In the genomic region with DNA sequence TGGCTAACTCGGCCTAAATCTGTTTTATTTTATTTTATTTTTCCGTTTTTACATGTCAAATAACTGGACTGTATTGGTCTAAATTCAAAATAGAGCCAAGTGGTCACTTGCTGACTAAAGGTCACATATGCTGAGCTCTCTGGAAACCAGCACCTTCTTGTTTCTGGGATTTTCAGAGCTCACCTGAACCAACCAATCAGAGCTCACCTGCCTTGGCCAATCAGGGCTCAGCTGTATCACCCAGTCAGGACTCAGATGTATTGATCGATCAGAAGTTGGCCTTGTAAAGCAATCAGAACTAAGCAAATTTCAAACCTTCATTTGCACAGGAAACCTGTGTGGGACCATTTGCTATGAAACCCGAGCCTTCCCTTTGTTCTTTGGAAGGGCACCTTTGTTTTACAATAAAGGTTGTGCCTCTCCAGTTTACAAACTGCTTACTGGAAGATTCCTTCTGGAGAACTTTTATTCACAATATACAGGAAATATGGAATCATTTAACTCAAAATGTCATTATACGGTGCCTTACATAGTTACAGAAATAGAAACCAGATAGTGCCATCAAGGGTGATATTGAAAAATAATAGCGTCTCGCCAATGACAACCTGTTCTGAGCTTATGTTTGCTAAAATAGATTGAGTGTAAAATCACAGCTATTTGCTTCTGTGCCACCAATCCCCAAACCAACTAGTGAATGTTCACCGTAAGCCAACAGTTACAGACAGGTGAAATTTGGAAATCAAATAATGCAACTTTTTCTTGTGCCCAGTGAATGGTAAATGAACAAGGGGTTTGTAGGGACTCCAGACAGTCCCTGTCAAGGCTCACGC, we compare ENCODE assay signal across 8 cellular contexts. TPM values are rescaled to one million over a fixed set of nuclear protein-coding genes. Genes with fewer than 3 reads are reported as not detected.
DNase-seq lines count a peak whose midpoint lies in the region; ATAC-seq and TF ChIP-seq lines count a peak whose summit lies in the region.

No MANE protein-coding gene starts in this region.

- CTCF ChIA-PET in Calu3 (lab: Charles Lee): interaction anchor here (0.6 to 1.9 kb wide), 4 partner anchors 18 to 502 kb away, joined by 3 to 9 read pairs (median 4); no protein-coding TSS in a partner anchor

- H3K36me3 Mint-ChIP-seq in Calu3 (ENCODE audit: insufficient read depth, unreplicated experiment) (peaks cover 21% of the 10 kb centered on the region), naive B cell (no peaks in the 10 kb centered on the region)

- in situ Hi-C loops in brain microvascular endothelial cell (cut with HindIII; ENCODE audit: low pct_ligation_motif_present, low sequenced_read_pairs): no loop called here

- TF ChIP-seq CTCF in Calu3 (IDR thresholded peaks at IDR 0.05; ENCODE audit: unreplicated experiment) (no peak), brain microvascular endothelial cell (IDR thresholded peaks at IDR 0.05; ENCODE audit: low read depth, low read length, missing control alignments) (no peak)

- H3K4me1 Mint-ChIP-seq in Calu3 (ENCODE audit: low read depth, unreplicated experiment): peaks cover 22% of the 10 kb centered on the region
- H3K4me1 Mint-ChIP-seq in naive B cell: peaks cover 19 to 22% (median 22%) of the 10 kb centered on the region in 3 donors

- H3K4me3 Mint-ChIP-seq in Calu3 (ENCODE audit: low read depth, unreplicated experiment) (peak overlapping the region; percentile 41), naive B cell (peak overlapping the region; percentile 69 to 87 (median 82))

- no peaks in the 10 kb centered on the region for H3K9me3 Mint-ChIP-seq in Calu3 (ENCODE audit: low read depth, unreplicated experiment)
- H3K9me3 Mint-ChIP-seq in naive B cell: no peaks in the 10 kb centered on the region

- H3K36me3 ChIP-seq in brain microvascular endothelial cell (replicated peaks): no peaks in the 10 kb centered on the region

- BruUV-seq in Calu3 (replicated peaks; lab: Mats Ljungman, UMichigan): no TSS peak

- DNase-seq in Calu3 (peak; percentile 52), brain microvascular endothelial cell (no peak), naive B cell (no peak), MV-4-11 (lab: John Stamatoyannopoulos, UW) (no peak)
- no peak for DNase-seq in Jurkat, Clone E6-1 (ENCODE audit: low read depth, low spot score)
- no peak for DNase-seq in stimulated activated CD4-positive, alpha-beta T cell treated with anti-CD3 and anti-CD28 coated beads, Interleukin-2, amount 100 ng/mL, for 48 hours

- no peaks in the 10 kb centered on the region for H3K27me3 ChIP-seq in brain microvascular endothelial cell (replicated peaks)

- no peaks in the 10 kb centered on the region for H3K27me3 Mint-ChIP-seq in Calu3 (ENCODE audit: unreplicated experiment)
- no peaks in the 10 kb centered on the region for H3K27me3 Mint-ChIP-seq in naive B cell

- ATAC-seq in naive B cell (ENCODE audit: low read depth in 2 of 2): no peak
- ATAC-seq in HG03097 (IDR thresholded peaks at IDR 0.05; ENCODE audit: low FRiP score, unreplicated experiment): no peak
- ATAC-seq in GM21786 (IDR thresholded peaks at IDR 0.05; ENCODE audit: unreplicated experiment): no peak

- H3K27ac Mint-ChIP-seq in Calu3 (ENCODE audit: unreplicated experiment) (peak overlapping the region; percentile 77), naive B cell (peak overlapping the region in 5 of 6 donors; percentile 28 to 70 (median 44))

- H3K4me3 ChIP-seq in Jurkat, Clone E6-1 (ENCODE audit: low read length): peak overlapping the region; percentile 37
- H3K4me3 ChIP-seq in brain microvascular endothelial cell (ENCODE audit: low read depth, low read length): peak overlapping the region; percentile 40

- H3K27ac ChIP-seq in brain microvascular endothelial cell: no peak overlapping the region

- intact Hi-C loops in Calu3 (cut with micrococcal nuclease; ENCODE audit: unreplicated experiment): no loop called here

RNA-seq across cellular contexts. Expression of a gene that starts 17.3 kb away (rescaled TPM):
- 58.7 and 64.5 TPM in 2 replicates for total RNA-seq in Calu3 (2022)
- 69.3 TPM for polyA plus RNA-seq in Jurkat, Clone E6-1 (2012; ENCODE audit: insufficient read depth, insufficient read length)
- polyA plus RNA-seq in naive B cell (ENCODE audit: low read depth in 6 of 6): 10 to 100 TPM; 16.2 to 47.5 (median 29.1) TPM

RNA-seq across cellular contexts. Expression of a gene that starts 29.1 kb away (rescaled TPM):
- total RNA-seq in Calu3 (2022): 19.4 and 55.8 TPM in 2 replicates
- not detected for polyA plus RNA-seq in Jurkat, Clone E6-1 (2012; ENCODE audit: insufficient read depth, insufficient read length)
- polyA plus RNA-seq in naive B cell (ENCODE audit: low read depth in 6 of 6): under 1 TPM in 2 of 6 donors, not detected in 4; 0.14 to 0.29 TPM
